In genomic region chr16:3065069-3065741, GRCh38 we compare ENCODE assay signal across 1 cellular context.
TF ChIP-seq lines count a peak whose summit lies in the region.

A gene with protein sequence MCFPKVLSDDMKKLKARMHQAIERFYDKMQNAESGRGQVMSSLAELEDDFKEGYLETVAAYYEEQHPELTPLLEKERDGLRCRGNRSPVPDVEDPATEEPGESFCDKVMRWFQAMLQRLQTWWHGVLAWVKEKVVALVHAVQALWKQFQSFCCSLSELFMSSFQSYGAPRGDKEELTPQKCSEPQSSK (plus strand): TSS chr16:3065640. CDS start chr16:3065812, 172 bp downstream.

TF ChIP-seq in HepG2, 621 proteins besides CTCF, POLR2A, EP300 and RAD21 (continued from another document and continues in another):
- TF ChIP-seq ATAD3A (CRISPR knock-in tag; IDR thresholded peaks at IDR 0.05) (no peak), RNF2 (conservative IDR thresholded peaks at IDR 0.05; ENCODE audit: low read depth) (0 out of 2 replicates have a peak, but pooled peaks have one; percentile 65), ZNF343 (CRISPR knock-in tag; IDR thresholded peaks at IDR 0.05) (peak; percentile 59; the same call in 1 of the 2 replicates), ZNF615 (CRISPR knock-in tag; IDR thresholded peaks at IDR 0.05; ENCODE audit: borderline replicate concordance) (no peak), ARHGAP35 (CRISPR knock-in tag; IDR thresholded peaks at IDR 0.05; ENCODE audit: borderline replicate concordance) (peak; percentile 61; the same call in 1 of the 2 replicates), SMAD1 (CRISPR knock-in tag; IDR thresholded peaks at IDR 0.05; ENCODE audit: borderline replicate concordance, low read depth) (peak; percentile 75; the same call in 1 of the 2 replicates), ETV6 (CRISPR knock-in tag; conservative IDR thresholded peaks at IDR 0.05) (no peak), REPIN1 (CRISPR knock-in tag; IDR thresholded peaks at IDR 0.05; ENCODE audit: borderline replicate concordance, low read depth) (no peak; the same call in 1 of the 2 replicates), ZNF530 (CRISPR knock-in tag; IDR thresholded peaks at IDR 0.05; ENCODE audit: low read depth) (peak; percentile 74; the same call in 1 of the 2 replicates), SNRNP70 (IDR thresholded peaks at IDR 0.05; ENCODE audit: low read depth, low read length) (no peak), ZSCAN21 (CRISPR knock-in tag; IDR thresholded peaks at IDR 0.05; ENCODE audit: borderline replicate concordance) (no peak), SMAD3 (CRISPR knock-in tag; IDR thresholded peaks at IDR 0.05) (no peak; the same call in 1 of the 2 replicates), GFI1 (CRISPR knock-in tag; IDR thresholded peaks at IDR 0.05; ENCODE audit: borderline replicate concordance) (no peak), ZNF512B (CRISPR knock-in tag; IDR thresholded peaks at IDR 0.05; ENCODE audit: borderline replicate concordance) (0 out of 2 replicates have a peak, but pooled peaks have one; percentile 32), ZSCAN30 (CRISPR knock-in tag; IDR thresholded peaks at IDR 0.05) (no peak), ZNF839 (CRISPR knock-in tag; IDR thresholded peaks at IDR 0.05; ENCODE audit: borderline replicate concordance) (no peak), ZMYM2 (CRISPR knock-in tag; IDR thresholded peaks at IDR 0.05) (no peak), ZBTB21 (CRISPR knock-in tag; IDR thresholded peaks at IDR 0.05) (no peak), HMGXB3 (CRISPR knock-in tag; IDR thresholded peaks at IDR 0.05; ENCODE audit: borderline replicate concordance) (peak; percentile 33), ZNF724P (CRISPR knock-in tag; IDR thresholded peaks at IDR 0.05; ENCODE audit: borderline replicate concordance) (no peak; the same call in 1 of the 2 replicates), ZSCAN25 (CRISPR knock-in tag; IDR thresholded peaks at IDR 0.05) (no peak), ZNF556 (CRISPR knock-in tag; IDR thresholded peaks at IDR 0.05; ENCODE audit: borderline replicate concordance) (no peak), ATF5 (CRISPR knock-in tag; IDR thresholded peaks at IDR 0.05; ENCODE audit: low read depth) (no peak), ZNF768 (CRISPR knock-in tag; IDR thresholded peaks at IDR 0.05) (peak; percentile 59; the same call in 1 of the 2 replicates), ZNF557 (CRISPR knock-in tag; IDR thresholded peaks at IDR 0.05) (no peak), ZNF558 (CRISPR knock-in tag; IDR thresholded peaks at IDR 0.05; ENCODE audit: borderline replicate concordance) (0 out of 2 replicates have a peak, but pooled peaks have one; percentile 39)
- TF ChIP-seq, protein P1, sequence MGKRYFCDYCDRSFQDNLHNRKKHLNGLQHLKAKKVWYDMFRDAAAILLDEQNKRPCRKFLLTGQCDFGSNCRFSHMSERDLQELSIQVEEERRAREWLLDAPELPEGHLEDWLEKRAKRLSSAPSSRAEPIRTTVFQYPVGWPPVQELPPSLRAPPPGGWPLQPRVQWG (CRISPR knock-in tag; IDR thresholded peaks at IDR 0.05; ENCODE audit: borderline replicate concordance, low read depth) = no peak
- TF ChIP-seq, protein P2, sequence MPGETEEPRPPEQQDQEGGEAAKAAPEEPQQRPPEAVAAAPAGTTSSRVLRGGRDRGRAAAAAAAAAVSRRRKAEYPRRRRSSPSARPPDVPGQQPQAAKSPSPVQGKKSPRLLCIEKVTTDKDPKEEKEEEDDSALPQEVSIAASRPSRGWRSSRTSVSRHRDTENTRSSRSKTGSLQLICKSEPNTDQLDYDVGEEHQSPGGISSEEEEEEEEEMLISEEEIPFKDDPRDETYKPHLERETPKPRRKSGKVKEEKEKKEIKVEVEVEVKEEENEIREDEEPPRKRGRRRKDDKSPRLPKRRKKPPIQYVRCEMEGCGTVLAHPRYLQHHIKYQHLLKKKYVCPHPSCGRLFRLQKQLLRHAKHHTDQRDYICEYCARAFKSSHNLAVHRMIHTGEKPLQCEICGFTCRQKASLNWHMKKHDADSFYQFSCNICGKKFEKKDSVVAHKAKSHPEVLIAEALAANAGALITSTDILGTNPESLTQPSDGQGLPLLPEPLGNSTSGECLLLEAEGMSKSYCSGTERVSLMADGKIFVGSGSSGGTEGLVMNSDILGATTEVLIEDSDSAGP (CRISPR knock-in tag; IDR thresholded peaks at IDR 0.05; ENCODE audit: borderline replicate concordance) = peak; percentile 67; the same call in 1 of the 2 replicates
- TF ChIP-seq, protein P3, sequence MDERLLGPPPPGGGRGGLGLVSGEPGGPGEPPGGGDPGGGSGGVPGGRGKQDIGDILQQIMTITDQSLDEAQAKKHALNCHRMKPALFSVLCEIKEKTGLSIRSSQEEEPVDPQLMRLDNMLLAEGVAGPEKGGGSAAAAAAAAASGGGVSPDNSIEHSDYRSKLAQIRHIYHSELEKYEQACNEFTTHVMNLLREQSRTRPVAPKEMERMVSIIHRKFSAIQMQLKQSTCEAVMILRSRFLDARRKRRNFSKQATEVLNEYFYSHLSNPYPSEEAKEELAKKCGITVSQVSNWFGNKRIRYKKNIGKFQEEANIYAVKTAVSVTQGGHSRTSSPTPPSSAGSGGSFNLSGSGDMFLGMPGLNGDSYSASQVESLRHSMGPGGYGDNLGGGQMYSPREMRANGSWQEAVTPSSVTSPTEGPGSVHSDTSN (CRISPR knock-in tag; IDR thresholded peaks at IDR 0.05) = no peak
- TF ChIP-seq, protein P4, sequence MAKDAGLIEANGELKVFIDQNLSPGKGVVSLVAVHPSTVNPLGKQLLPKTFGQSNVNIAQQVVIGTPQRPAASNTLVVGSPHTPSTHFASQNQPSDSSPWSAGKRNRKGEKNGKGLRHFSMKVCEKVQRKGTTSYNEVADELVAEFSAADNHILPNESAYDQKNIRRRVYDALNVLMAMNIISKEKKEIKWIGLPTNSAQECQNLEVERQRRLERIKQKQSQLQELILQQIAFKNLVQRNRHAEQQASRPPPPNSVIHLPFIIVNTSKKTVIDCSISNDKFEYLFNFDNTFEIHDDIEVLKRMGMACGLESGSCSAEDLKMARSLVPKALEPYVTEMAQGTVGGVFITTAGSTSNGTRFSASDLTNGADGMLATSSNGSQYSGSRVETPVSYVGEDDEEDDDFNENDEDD (CRISPR knock-in tag; IDR thresholded peaks at IDR 0.05; ENCODE audit: borderline replicate concordance) = peak; percentile 70; the same call in 1 of the 2 replicates
- TF ChIP-seq, protein P5, sequence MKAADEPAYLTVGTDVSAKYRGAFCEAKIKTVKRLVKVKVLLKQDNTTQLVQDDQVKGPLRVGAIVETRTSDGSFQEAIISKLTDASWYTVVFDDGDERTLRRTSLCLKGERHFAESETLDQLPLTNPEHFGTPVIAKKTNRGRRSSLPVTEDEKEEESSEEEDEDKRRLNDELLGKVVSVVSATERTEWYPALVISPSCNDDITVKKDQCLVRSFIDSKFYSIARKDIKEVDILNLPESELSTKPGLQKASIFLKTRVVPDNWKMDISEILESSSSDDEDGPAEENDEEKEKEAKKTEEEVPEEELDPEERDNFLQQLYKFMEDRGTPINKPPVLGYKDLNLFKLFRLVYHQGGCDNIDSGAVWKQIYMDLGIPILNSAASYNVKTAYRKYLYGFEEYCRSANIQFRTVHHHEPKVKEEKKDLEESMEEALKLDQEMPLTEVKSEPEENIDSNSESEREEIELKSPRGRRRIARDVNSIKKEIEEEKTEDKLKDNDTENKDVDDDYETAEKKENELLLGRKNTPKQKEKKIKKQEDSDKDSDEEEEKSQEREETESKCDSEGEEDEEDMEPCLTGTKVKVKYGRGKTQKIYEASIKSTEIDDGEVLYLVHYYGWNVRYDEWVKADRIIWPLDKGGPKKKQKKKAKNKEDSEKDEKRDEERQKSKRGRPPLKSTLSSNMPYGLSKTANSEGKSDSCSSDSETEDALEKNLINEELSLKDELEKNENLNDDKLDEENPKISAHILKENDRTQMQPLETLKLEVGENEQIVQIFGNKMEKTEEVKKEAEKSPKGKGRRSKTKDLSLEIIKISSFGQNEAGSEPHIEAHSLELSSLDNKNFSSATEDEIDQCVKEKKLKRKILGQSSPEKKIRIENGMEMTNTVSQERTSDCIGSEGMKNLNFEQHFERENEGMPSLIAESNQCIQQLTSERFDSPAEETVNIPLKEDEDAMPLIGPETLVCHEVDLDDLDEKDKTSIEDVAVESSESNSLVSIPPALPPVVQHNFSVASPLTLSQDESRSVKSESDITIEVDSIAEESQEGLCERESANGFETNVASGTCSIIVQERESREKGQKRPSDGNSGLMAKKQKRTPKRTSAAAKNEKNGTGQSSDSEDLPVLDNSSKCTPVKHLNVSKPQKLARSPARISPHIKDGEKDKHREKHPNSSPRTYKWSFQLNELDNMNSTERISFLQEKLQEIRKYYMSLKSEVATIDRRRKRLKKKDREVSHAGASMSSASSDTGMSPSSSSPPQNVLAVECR (CRISPR knock-in tag; IDR thresholded peaks at IDR 0.05; ENCODE audit: borderline replicate concordance) = peak; percentile 83; the same call in 1 of the 2 replicates
- TF ChIP-seq, protein P6, sequence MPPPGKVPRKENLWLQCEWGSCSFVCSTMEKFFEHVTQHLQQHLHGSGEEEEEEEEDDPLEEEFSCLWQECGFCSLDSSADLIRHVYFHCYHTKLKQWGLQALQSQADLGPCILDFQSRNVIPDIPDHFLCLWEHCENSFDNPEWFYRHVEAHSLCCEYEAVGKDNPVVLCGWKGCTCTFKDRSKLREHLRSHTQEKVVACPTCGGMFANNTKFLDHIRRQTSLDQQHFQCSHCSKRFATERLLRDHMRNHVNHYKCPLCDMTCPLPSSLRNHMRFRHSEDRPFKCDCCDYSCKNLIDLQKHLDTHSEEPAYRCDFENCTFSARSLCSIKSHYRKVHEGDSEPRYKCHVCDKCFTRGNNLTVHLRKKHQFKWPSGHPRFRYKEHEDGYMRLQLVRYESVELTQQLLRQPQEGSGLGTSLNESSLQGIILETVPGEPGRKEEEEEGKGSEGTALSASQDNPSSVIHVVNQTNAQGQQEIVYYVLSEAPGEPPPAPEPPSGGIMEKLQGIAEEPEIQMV (CRISPR knock-in tag; IDR thresholded peaks at IDR 0.05; ENCODE audit: low read depth) = 0 out of 2 replicates have a peak, but pooled peaks have one; percentile 21
- TF ChIP-seq, protein P7, sequence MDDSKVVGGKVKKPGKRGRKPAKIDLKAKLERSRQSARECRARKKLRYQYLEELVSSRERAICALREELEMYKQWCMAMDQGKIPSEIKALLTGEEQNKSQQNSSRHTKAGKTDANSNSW (CRISPR knock-in tag; IDR thresholded peaks at IDR 0.05; ENCODE audit: borderline replicate concordance) = no peak; the same call in 1 of the 2 replicates
